23 cellular contexts compared by ENCODE assay signal in the genomic region with DNA sequence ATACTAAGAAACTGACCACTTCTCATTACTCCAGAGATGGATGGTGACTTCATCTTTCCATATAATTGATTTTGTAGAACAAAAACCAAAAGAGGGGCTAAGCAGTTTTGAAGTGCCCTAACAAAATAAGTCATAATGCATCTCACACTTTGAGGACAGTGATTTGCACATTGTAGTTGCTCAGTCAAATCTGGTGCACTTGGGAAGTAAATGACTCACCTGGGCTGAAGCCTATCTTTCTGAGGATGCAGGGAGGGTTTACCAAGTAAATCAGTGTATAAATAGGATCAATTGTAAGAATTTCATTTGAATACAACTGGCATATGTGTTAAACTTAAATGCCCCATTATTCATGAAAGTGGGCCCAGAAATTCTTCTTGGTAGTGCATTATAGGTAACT.
DNase-seq lines count a peak whose midpoint lies in the region; ATAC-seq, FAIRE-seq and TF ChIP-seq lines count a peak whose summit lies in the region.
"Had no signal": no experiment of that assay in that cellular context is flagged by ENCODE, and none has a peak within 500 bp of the region (broad histone marks: within the 10 kb centered on the region; RNA-seq: fewer than 3 reads in every experiment).

No MANE protein-coding gene starts in this region.

- no peak overlapping the region for H3K4me2 ChIP-seq in IMR-90 (ENCODE audit: low read depth, low read length)
- 0 out of 2 replicates have a peak overlapping the region, but pooled peaks have one; percentile 1 for H3K4me2 ChIP-seq in PC-9
- H3K4me2 ChIP-seq in keratinocyte (ENCODE audit: control insufficient read depth, extremely low read depth, insufficient read depth, low read depth, low read length): peak overlapping the region; percentile 24

- H3K79me2 ChIP-seq in PC-9 (ENCODE audit: low read depth) (no peaks in the 10 kb centered on the region), keratinocyte (ENCODE audit: control insufficient read depth, insufficient read depth, low read length) (no peaks in the 10 kb centered on the region)

- H2BK5ac ChIP-seq in IMR-90 (ENCODE audit: low read depth, low read length, poor library complexity, severe bottlenecking): peak overlapping the region; percentile 40

- H2BK20ac ChIP-seq in IMR-90 (ENCODE audit: low read depth, low read length): peak overlapping the region; percentile 65

- H3K27me3 ChIP-seq in IMR-90 (ENCODE audit: control insufficient read depth, insufficient read depth, low read length) (no peaks in the 10 kb centered on the region), PC-9 (ENCODE audit: insufficient read depth, low read depth) (no peaks in the 10 kb centered on the region), keratinocyte (ENCODE audit: control insufficient read depth, extremely low read depth, insufficient read depth, low read length) (no peaks in the 10 kb centered on the region)
- H3K27me3 ChIP-seq: BE2C, MG63 had no signal

- ATAC-seq in IMR-90 (ENCODE audit: low read depth) (no peak), GM21737 (IDR thresholded peaks at IDR 0.05; ENCODE audit: unreplicated experiment) (no peak)
- peak; percentile 46 for ATAC-seq in stimulated activated effector memory CD8-positive, alpha-beta T cell treated with anti-CD3 and anti-CD28 coated beads, Interleukin-12 subunit alpha, Interleukin-12 subunit beta, amount 100 ng/mL, for 72 hours
- ATAC-seq: Panc1 had no signal

- 0 out of 2 replicates have a peak overlapping the region, but pooled peaks have one; percentile 12 for H3K14ac ChIP-seq in IMR-90 (replicated peaks; ENCODE audit: low read depth, low read length)

- H3F3A ChIP-seq in PC-9 (ENCODE audit: insufficient read depth, low read depth): peaks cover 5% of the 10 kb centered on the region; the same call in 1 of the 2 replicates

- H4K91ac ChIP-seq in IMR-90 (ENCODE audit: insufficient read depth, low read depth, low read length): no peak overlapping the region

- H3K9me3 Mint-ChIP-seq in stimulated activated effector memory CD8-positive, alpha-beta T cell treated with anti-CD3 and anti-CD28 coated beads, Interleukin-12 subunit alpha, Interleukin-12 subunit beta, amount 100 ng/mL, for 72 hours: no peaks in the 10 kb centered on the region

- in situ Hi-C loops in IMR-90 (cut with MboI; ENCODE audit: low sequenced_read_pairs): loop anchor here (10.0 kb wide), 1 partner anchor 198 kb away; no protein-coding TSS in a partner anchor

- no peak overlapping the region for H3K4me3 Mint-ChIP-seq in stimulated activated effector memory CD8-positive, alpha-beta T cell treated with anti-CD3 and anti-CD28 coated beads, Interleukin-12 subunit alpha, Interleukin-12 subunit beta, amount 100 ng/mL, for 72 hours

- H3K9me3 ChIP-seq in IMR-90 (ENCODE audit: control insufficient read depth, insufficient read depth, low read length) (no peaks in the 10 kb centered on the region), PC-9 (ENCODE audit: insufficient read depth, low read depth) (no peaks in the 10 kb centered on the region), keratinocyte (ENCODE audit: control insufficient read depth, low read depth, low read length) (no peaks in the 10 kb centered on the region)
- H3K9me3 ChIP-seq: BE2C, MG63 had no signal

- intact Hi-C loops in IMR-90 (cut with micrococcal nuclease): loop anchor here (5.0 kb wide), 1 partner anchor 135 kb away; a partner anchor contains a TSS
- intact Hi-C loops in PC-9 (cut with micrococcal nuclease; ENCODE audit: unreplicated experiment): loop anchor here (2.0 to 10.0 kb wide), 2 partner anchors 94 to 128 kb away; no protein-coding TSS in a partner anchor

- H3K27ac ChIP-seq in IMR-90 (ENCODE audit: insufficient read depth, low read length): no peak overlapping the region
- peak overlapping the region; percentile 43 for H3K27ac ChIP-seq in PC-9
- no peak overlapping the region for H3K27ac ChIP-seq in keratinocyte (ENCODE audit: control insufficient read depth, insufficient read depth, low read length)
- H3K27ac ChIP-seq: GM23248 had no signal

- dilution Hi-C loops in IMR-90 (cut with HindIII; ENCODE audit: low sequenced_read_pairs, unreplicated experiment) (no loop called here), keratinocyte (cut with MboI; ENCODE audit: extremely low pct_ligation_motif_present, low sequenced_read_pairs) (loop anchor here (25.0 kb wide), 1 partner anchor 200 kb away; no protein-coding TSS in a partner anchor)

- peaks cover 8% of the 10 kb centered on the region for H3K4me1 ChIP-seq in IMR-90 (ENCODE audit: control insufficient read depth, insufficient read depth, low read length)
- H3K4me1 ChIP-seq in PC-9 (replicated peaks; ENCODE audit: insufficient read depth): peaks cover 51% of the 10 kb centered on the region
- peaks cover 24% of the 10 kb centered on the region for H3K4me1 ChIP-seq in keratinocyte (ENCODE audit: control insufficient read depth, extremely low read depth, insufficient read depth, low read length)

- H3K4ac ChIP-seq in IMR-90 (ENCODE audit: low read depth, low read length): 0 out of 2 replicates have a peak overlapping the region, but pooled peaks have one; percentile 23

- no peak for TF ChIP-seq CTCF in IMR-90 (conservative IDR thresholded peaks at IDR 0.05; ENCODE audit: low read depth, low read length)
- no peak for TF ChIP-seq CTCF in PC-9 (conservative IDR thresholded peaks at IDR 0.05)
- no peak for TF ChIP-seq CTCF in keratinocyte (optimal IDR thresholded peaks at IDR 0.05 in 1 of 3, IDR thresholded peaks at IDR 0.05 in 1 of 3, conservative IDR thresholded peaks at IDR 0.05 in 1 of 3; ENCODE audit: extremely low read depth in 1 of 3, insufficient read depth in 2 of 3, low read length in 3 of 3)

- no peak for TF ChIP-seq RAD21 in IMR-90 (IDR thresholded peaks at IDR 0.05; ENCODE audit: low read length)

- BruUV-seq in IMR-90 (replicated peaks; lab: Mats Ljungman, UMichigan) (no TSS peak), PC-9 (replicated peaks; lab: Mats Ljungman, UMichigan) (no TSS peak)

- H2AFZ ChIP-seq in IMR-90 (replicated peaks; ENCODE audit: low read length, poor library complexity): no peak overlapping the region
- no peak overlapping the region for H2AFZ ChIP-seq in PC-9
- no peak overlapping the region for H2AFZ ChIP-seq in keratinocyte (ENCODE audit: control insufficient read depth, low read length)
- H2AFZ ChIP-seq: GM23248 had no signal

- no peak overlapping the region for H4K5ac ChIP-seq in IMR-90 (ENCODE audit: low read depth, low read length)

- H3K4me3 ChIP-seq in IMR-90 (ENCODE audit: insufficient read depth, low read depth, low read length) (no peak overlapping the region), PC-9 (no peak overlapping the region), keratinocyte (ENCODE audit: control insufficient read depth in 2 of 3, extremely low read depth in 1 of 3, insufficient read depth in 2 of 3, low read depth in 1 of 3, low read length in 3 of 3) (no peak overlapping the region)
- H3K4me3 ChIP-seq: GM23248, MG63 had no signal

- peak; percentile 78 for FAIRE-seq in keratinocyte (lab: Jason Lieb, UNC)
- FAIRE-seq: GM18507, HTR-8/SVneo had no signal

- H2AK5ac ChIP-seq in IMR-90 (ENCODE audit: low read depth, low read length): no peak overlapping the region

- CTCF ChIA-PET in IMR-90 (lab: Yijun Ruan, JAX) (no interaction called here), PC-9 (lab: Charles Lee) (interaction anchor here (0.6 kb wide), 1 partner anchor 10 kb away, joined by 3 read pairs; no protein-coding TSS in a partner anchor)

- DNase-seq in IMR-90 (no peak), PC-9 (no peak), keratinocyte (ENCODE audit: low read depth, low spot score) (no peak), Ammon's horn (ENCODE audit: low spot score) (no peak), NCI-H146 (lab: John Stamatoyannopoulos, UW) (no peak)
- DNase-seq in stimulated activated effector memory CD8-positive, alpha-beta T cell treated with anti-CD3 and anti-CD28 coated beads, Interleukin-12 subunit alpha, Interleukin-12 subunit beta, amount 100 ng/mL, for 72 hours (ENCODE audit: low spot score in 2 of 2): no peak
- DNase-seq: BE2C; DMS153; DND-41; H7; MG63; NCI-H1694; NCI-H2029 treated with DMSO at 0.1 percent for 48 hours; NCI-H446 treated with DMSO at 0.1 percent for 48 hours; NCI-H526; NCI-H82; NK-92 treated with Interleukin-12 subunit alpha and Interleukin-12 subunit beta, amount 100 ng/mL, for 24 hours; SHP77 treated with DMSO at 0.1 percent for 48 hours had no signal

- H3K27ac Mint-ChIP-seq in stimulated activated effector memory CD8-positive, alpha-beta T cell treated with anti-CD3 and anti-CD28 coated beads, Interleukin-12 subunit alpha, Interleukin-12 subunit beta, amount 100 ng/mL, for 72 hours: no peak overlapping the region

- no peaks in the 10 kb centered on the region for H3K4me1 Mint-ChIP-seq in stimulated activated effector memory CD8-positive, alpha-beta T cell treated with anti-CD3 and anti-CD28 coated beads, Interleukin-12 subunit alpha, Interleukin-12 subunit beta, amount 100 ng/mL, for 72 hours

- peaks cover 13 to 15% of the 10 kb centered on the region in 2 experiments; a peak in 3 of 4 replicates for H3K79me1 ChIP-seq in IMR-90 (ENCODE audit: low read depth in 1 of 2, low read length in 2 of 2)

- no peak for TF ChIP-seq POLR2A in IMR-90 (IDR thresholded peaks at IDR 0.05; ENCODE audit: low read depth, low read length)

- H3K18ac ChIP-seq in IMR-90 (ENCODE audit: low read depth, low read length): 0 out of 2 replicates have a peak overlapping the region, but pooled peaks have one; percentile 25

- H3K36me3 ChIP-seq in IMR-90 (ENCODE audit: control insufficient read depth, insufficient read depth, low read length): no peaks in the 10 kb centered on the region
- no peaks in the 10 kb centered on the region for H3K36me3 ChIP-seq in PC-9 (ENCODE audit: low read depth)
- no peaks in the 10 kb centered on the region for H3K36me3 ChIP-seq in keratinocyte (ENCODE audit: control insufficient read depth in 2 of 2, extremely low read depth in 1 of 2, insufficient read depth in 2 of 2, low read length in 2 of 2)
- H3K36me3 ChIP-seq: BE2C, MG63 had no signal

- H2BK120ac ChIP-seq in IMR-90 (ENCODE audit: low read depth, low read length): no peak overlapping the region

- POLR2A ChIA-PET in IMR-90 (lab: Charles Lee; ENCODE audit: unreplicated experiment) (no interaction called here), PC-9 (lab: Charles Lee; ENCODE audit: unreplicated experiment) (no interaction called here)

- H3K56ac ChIP-seq in IMR-90 (ENCODE audit: extremely low read depth, insufficient read depth, low read length): no peak overlapping the region

- no peak overlapping the region for H3K9ac ChIP-seq in IMR-90 (ENCODE audit: low read depth, low read length)
- H3K9ac ChIP-seq in keratinocyte (ENCODE audit: control insufficient read depth, extremely low read depth, insufficient read depth, low read length): no peak overlapping the region
- H3K9ac ChIP-seq: GM23248 had no signal

- H4K8ac ChIP-seq in IMR-90 (ENCODE audit: low read depth in 2 of 2, low read length in 2 of 2): peak overlapping the region in 1 of 2 experiments; percentile 37; a peak in 2 of 4 replicates

- H2AK9ac ChIP-seq in IMR-90 (replicated peaks; ENCODE audit: low read depth, low read length, poor library complexity): no peak overlapping the region

- no peak overlapping the region for H2BK15ac ChIP-seq in IMR-90 (ENCODE audit: low read depth, low read length)

- no peaks in the 10 kb centered on the region for H3K36me3 Mint-ChIP-seq in stimulated activated effector memory CD8-positive, alpha-beta T cell treated with anti-CD3 and anti-CD28 coated beads, Interleukin-12 subunit alpha, Interleukin-12 subunit beta, amount 100 ng/mL, for 72 hours

- no peak overlapping the region for H3K23ac ChIP-seq in IMR-90 (ENCODE audit: low read depth, low read length)

- H3K9me1 ChIP-seq in IMR-90 (ENCODE audit: insufficient read depth, low read length): peaks cover 4% of the 10 kb centered on the region; the same call in 1 of the 2 replicates
- H3K9me1 ChIP-seq in keratinocyte (ENCODE audit: control insufficient read depth, extremely low read depth, insufficient read depth, low read length): no peaks in the 10 kb centered on the region

- H3K9me2 ChIP-seq in PC-9 (ENCODE audit: insufficient read depth): no peaks in the 10 kb centered on the region

- H4K20me1 ChIP-seq in IMR-90 (ENCODE audit: insufficient read depth, low read length) (no peaks in the 10 kb centered on the region), PC-9 (ENCODE audit: insufficient read depth) (no peaks in the 10 kb centered on the region), keratinocyte (ENCODE audit: control insufficient read depth, extremely low read depth, insufficient read depth, low read length) (no peaks in the 10 kb centered on the region)
